ENCODE assay signal across 8 cellular contexts in the genomic region with DNA sequence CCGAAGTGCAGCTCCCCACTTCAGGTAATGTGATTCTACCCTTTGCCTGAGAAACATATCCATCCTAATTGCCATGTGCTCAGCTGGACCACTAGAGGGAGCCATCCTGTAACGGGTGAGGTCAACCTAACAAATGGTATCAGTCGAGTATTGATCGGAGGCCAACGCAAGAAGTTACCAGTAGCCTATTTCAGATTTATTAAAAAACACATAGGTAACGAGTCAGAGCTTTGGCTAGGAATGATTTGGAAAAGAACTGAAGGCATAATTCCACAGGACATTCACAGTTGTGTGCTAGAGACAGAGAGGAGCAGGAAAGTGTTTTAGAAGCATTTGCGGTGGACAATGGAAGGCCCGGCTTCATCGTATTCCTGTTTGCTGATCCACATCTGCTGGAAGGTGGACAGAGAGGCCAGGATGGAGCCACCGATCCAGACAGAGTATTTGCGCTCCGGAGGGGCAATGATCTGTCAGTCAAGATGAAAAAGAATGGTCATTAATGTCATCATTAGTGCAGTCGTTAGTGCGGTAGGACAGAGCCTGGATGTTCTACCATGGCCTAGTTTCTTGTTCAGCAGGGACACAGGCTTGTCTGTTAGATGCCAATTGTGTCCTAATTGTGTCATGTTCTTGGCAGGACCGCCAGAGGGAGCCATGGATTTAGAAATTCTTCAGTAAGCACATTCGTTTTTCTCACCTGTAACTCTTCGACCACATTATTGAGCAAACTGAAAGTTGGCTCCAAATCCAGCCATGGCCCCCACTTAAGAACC. TPM values are rescaled to one million over a fixed set of nuclear protein-coding genes. Genes with fewer than 3 reads are reported as not detected.
DNase-seq lines count a peak whose midpoint lies in the region; ATAC-seq lines count a peak whose summit lies in the region.

No MANE protein-coding gene starts in this region.

- ATAC-seq in HG02759 (IDR thresholded peaks at IDR 0.05; ENCODE audit: unreplicated experiment): peak; percentile 42
- no peak for ATAC-seq in HG03469 (IDR thresholded peaks at IDR 0.05; ENCODE audit: unreplicated experiment)

- H3K27ac ChIP-seq in layer of hippocampus (ENCODE audit: low read depth, low read length): peak overlapping the region; percentile 13

- H3K27me3 ChIP-seq in layer of hippocampus (ENCODE audit: control insufficient read depth, insufficient read depth, low read length): no peaks in the 10 kb centered on the region

- peak; percentile 63 for DNase-seq in Daoy (ENCODE audit: low read depth)
- DNase-seq in NCI-H345 treated with DMSO at 0.1 percent for 48 hours (lab: John Stamatoyannopoulos, UW; ENCODE audit: unreplicated experiment): peak; percentile 77
- peak; percentile 50 for DNase-seq in activated CD4-positive, alpha-beta T cell treated with anti-CD3 and anti-CD28 coated beads for 1 hour
- DNase-seq in cerebellum (ENCODE audit: low spot score): peak; percentile 74
- DNase-seq in stimulated activated CD4-positive, alpha-beta T cell treated with anti-CD3 and anti-CD28 coated beads, Interleukin-1b, Interleukin-23, amount 100 ng/mL, for 48 hours: peak; percentile 68

RNA-seq across cellular contexts. Expression of a gene that starts 17.5 kb away (rescaled TPM):
- total RNA-seq in Daoy (2014; rRNA removed; shearing (Covaris generic)): 12.3 and 21.0 TPM in 2 replicates
- 13.2 TPM for total RNA-seq in cerebellum

RNA-seq across cellular contexts. Expression of a gene that starts 55.0 kb away (rescaled TPM):
- total RNA-seq in Daoy (2014; rRNA removed; shearing (Covaris generic)): 22.9 and 23.9 TPM in 2 replicates
- total RNA-seq in cerebellum: 39.0 TPM

RNA-seq across cellular contexts. Expression of a gene that starts 55.5 kb away (rescaled TPM):
- 5.2 and 5.8 TPM in 2 replicates for total RNA-seq in Daoy (2014; rRNA removed; shearing (Covaris generic))
- total RNA-seq in cerebellum: 3.1 TPM
